8 cellular contexts compared by ENCODE assay signal in genomic region chr7:131109011-131109756, GRCh38.
DNase-seq lines count a peak whose midpoint lies in the region; ATAC-seq, FAIRE-seq and TF ChIP-seq lines count a peak whose summit lies in the region.

No MANE protein-coding gene starts in this region.

- TF ChIP-seq POLR2A in endothelial cell of umbilical vein (IDR thresholded peaks at IDR 0.05; ENCODE audit: low read depth, low read length), result no peak

- H3K27ac ChIP-seq in endothelial cell of umbilical vein (ENCODE audit: insufficient read depth, low read depth, low read length), result peak overlapping the region; percentile 98
- peak overlapping the region; percentile 97 for H3K27ac ChIP-seq in osteoblast (ENCODE audit: low read depth, low read length)

- dilution Hi-C loops in endothelial cell of umbilical vein (cut with MboI; ENCODE audit: extremely low pct_ligation_motif_present, low sequenced_read_pairs), result no loop called here

- FAIRE-seq in endothelial cell of umbilical vein (lab: Jason Lieb, UNC), result peak; percentile 49

- ATAC-seq in GM21367 (IDR thresholded peaks at IDR 0.05; ENCODE audit: unreplicated experiment) (no peak), HG02885 (IDR thresholded peaks at IDR 0.05; ENCODE audit: poor library complexity, unreplicated experiment) (no peak)

- TF ChIP-seq CTCF in endothelial cell of umbilical vein (IDR thresholded peaks at IDR 0.05; ENCODE audit: extremely low read depth in 1 of 2, insufficient read depth in 1 of 2, low read depth in 1 of 2, low read length in 2 of 2) (no peak), osteoblast (IDR thresholded peaks at IDR 0.05; ENCODE audit: extremely low read depth, low read depth, low read length) (no peak)

- H3K9ac ChIP-seq in endothelial cell of umbilical vein (replicated peaks; ENCODE audit: extremely low read depth, insufficient read depth, low read length), result peak overlapping the region; percentile 98

- BruUV-seq in endothelial cell of umbilical vein (replicated peaks; lab: Mats Ljungman, UMichigan), result no TSS peak

- peak; percentile 33 for DNase-seq in GM03348 (ENCODE audit: low spot score)
- peak; percentile 66 for DNase-seq in RKO (ENCODE audit: low spot score)
- peak; percentile 24 for DNase-seq in endothelial cell of umbilical vein (ENCODE audit: low read depth, low spot score)
- DNase-seq in osteoblast (ENCODE audit: insufficient read length, low spot score, missing footprints), result peak; percentile 85
- no peak for DNase-seq in NCI-H524 (lab: John Stamatoyannopoulos, UW)
- no peak for DNase-seq in DMS114 treated with DMSO at 0.1 percent for 48 hours (lab: John Stamatoyannopoulos, UW; ENCODE audit: unreplicated experiment)

- CTCF ChIA-PET in endothelial cell of umbilical vein (lab: Charles Lee), result interaction anchor here (1.1 to 2.8 kb wide), 7 partner anchors 21 to 313 kb away, joined by 3 to 12 read pairs (median 7); partner anchors contain the start of gene MKLN1

- H3K4me1 ChIP-seq in endothelial cell of umbilical vein (ENCODE audit: control insufficient read depth, extremely low read depth, insufficient read depth, low read length) (peaks cover 41% of the 10 kb centered on the region), osteoblast (ENCODE audit: insufficient read depth, low read length) (peaks cover 44% of the 10 kb centered on the region)

- H3K36me3 ChIP-seq in endothelial cell of umbilical vein (ENCODE audit: control insufficient read depth in 2 of 2, extremely low read depth in 1 of 2, insufficient read depth in 2 of 2, low read length in 2 of 2) (no peaks in the 10 kb centered on the region), osteoblast (ENCODE audit: insufficient read depth, low read length) (no peaks in the 10 kb centered on the region)

- H3K4me3 ChIP-seq in endothelial cell of umbilical vein (replicated peaks in 1 of 3; ENCODE audit: insufficient read depth in 1 of 3, low read depth in 1 of 3, low read length in 3 of 3) (peak overlapping the region; percentile 44 to 79 (median 51)), osteoblast (ENCODE audit: insufficient read depth, low read length) (peak overlapping the region; percentile 91)

- no peaks in the 10 kb centered on the region for H3K27me3 ChIP-seq in endothelial cell of umbilical vein (ENCODE audit: control insufficient read depth in 2 of 2, insufficient read depth in 2 of 2, low read length in 2 of 2)
- no peaks in the 10 kb centered on the region for H3K27me3 ChIP-seq in osteoblast (ENCODE audit: insufficient read depth, low read length)

- peak overlapping the region; percentile 98 for H3K4me2 ChIP-seq in endothelial cell of umbilical vein (ENCODE audit: insufficient read depth, low read length)
- H3K4me2 ChIP-seq in osteoblast (ENCODE audit: insufficient read depth, low read length), result peak overlapping the region; percentile 80

- intact Hi-C loops in endothelial cell of umbilical vein (cut with micrococcal nuclease), result loop anchor here (5.0 to 10.0 kb wide), 5 partner anchors 197 to 543 kb away; no protein-coding TSS in a partner anchor

- POLR2A ChIA-PET in endothelial cell of umbilical vein (lab: Charles Lee), result interaction anchor here (0.6 to 1.5 kb wide), 4 partner anchors 21 to 219 kb away, joined by 3 to 7 read pairs (median 4); partner anchors contain the start of gene MKLN1

- H3K9me3 ChIP-seq in endothelial cell of umbilical vein (replicated peaks; ENCODE audit: control insufficient read depth, insufficient read depth, low read length), result no peaks in the 10 kb centered on the region
- no peaks in the 10 kb centered on the region for H3K9me3 ChIP-seq in osteoblast (ENCODE audit: low read depth, low read length)

- H3K79me2 ChIP-seq in endothelial cell of umbilical vein (ENCODE audit: control insufficient read depth, insufficient read depth, low read length) (peaks cover 18% of the 10 kb centered on the region), osteoblast (ENCODE audit: insufficient read depth, low read length) (peaks cover 72% of the 10 kb centered on the region)

- H3K9me1 ChIP-seq in endothelial cell of umbilical vein (replicated peaks; ENCODE audit: control insufficient read depth, extremely low read depth, insufficient read depth, low read length), result no peaks in the 10 kb centered on the region

- H2AFZ ChIP-seq in endothelial cell of umbilical vein (ENCODE audit: low read depth, low read length), result peak overlapping the region; percentile 56
- H2AFZ ChIP-seq in osteoblast (ENCODE audit: low read length), result peak overlapping the region; percentile 64

- no peaks in the 10 kb centered on the region for H4K20me1 ChIP-seq in endothelial cell of umbilical vein (replicated peaks; ENCODE audit: control insufficient read depth, extremely low read depth, insufficient read depth, low read length)
- H4K20me1 ChIP-seq in osteoblast (ENCODE audit: insufficient read depth, low read length), result peaks cover 13% of the 10 kb centered on the region

TF ChIP-seq in endothelial cell of umbilical vein, 7 proteins besides CTCF, POLR2A, EP300 and RAD21:
- TF ChIP-seq FOS (IDR thresholded peaks at IDR 0.05; ENCODE audit: borderline replicate concordance, insufficient read depth, low read length) (no peak), MAX (IDR thresholded peaks at IDR 0.05; ENCODE audit: insufficient read depth, insufficient read length) (no peak), POLR2AphosphoS5 (IDR thresholded peaks at IDR 0.05; ENCODE audit: insufficient read depth, low read depth, low read length) (no peak), MYC (IDR thresholded peaks at IDR 0.05; ENCODE audit: low read depth, low read length) (no peak)

Comparison
In these comparisons a context has a peak if more than half of its experiments do, and no peak if none do; other contexts are left out.
1. DNase-seq: peak in GM03348 (single experiment), RKO (single experiment), endothelial cell of umbilical vein (single experiment) and osteoblast (single experiment); none in NCI-H524 (0 of 2) and DMS114 treated with DMSO at 0.1 percent for 48 hours (single experiment).